Comparison of ENCODE assay signal across 1 cellular context in the genomic region with DNA sequence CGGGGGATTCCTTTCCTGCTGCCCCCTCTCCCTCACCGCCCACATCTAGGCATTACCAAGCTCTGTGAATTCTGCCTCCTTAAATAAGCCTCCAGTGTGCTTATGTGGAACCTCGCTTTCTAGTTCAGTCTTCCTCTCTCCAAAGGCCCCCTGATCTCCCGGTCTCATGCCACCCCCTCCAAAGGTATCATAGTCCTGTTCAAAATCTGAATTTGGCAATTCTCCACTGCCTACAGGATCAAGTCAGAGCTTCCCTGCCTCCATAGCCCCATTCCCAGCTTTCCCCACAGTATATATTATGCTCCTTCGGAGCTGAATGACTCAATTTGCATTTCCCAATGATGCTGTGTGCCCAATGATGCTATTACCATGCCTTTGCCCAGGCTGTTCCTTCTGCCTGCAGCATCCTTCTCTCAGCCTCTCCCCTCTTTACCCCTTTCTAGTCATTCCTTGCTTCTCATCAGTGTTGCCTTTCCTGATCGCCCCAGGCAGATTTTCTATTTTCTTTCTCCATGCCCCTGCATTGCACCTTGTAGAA.
TF ChIP-seq lines count a peak whose summit lies in the region.

No MANE protein-coding gene starts in this region.

TF ChIP-seq in GM23338, 12 proteins besides CTCF, POLR2A, EP300 and RAD21:
- no peak for TF ChIP-seq ZNF331 (CRISPR knock-in tag; IDR thresholded peaks at IDR 0.05; ENCODE audit: low read depth)
- TF ChIP-seq POLR2AphosphoS5 (IDR thresholded peaks at IDR 0.05; ENCODE audit: low read depth): no peak
- no peak for TF ChIP-seq NANOG (IDR thresholded peaks at IDR 0.05; ENCODE audit: borderline replicate concordance)
- no peak for TF ChIP-seq STAT1 (IDR thresholded peaks at IDR 0.05; ENCODE audit: unreplicated experiment)
- no peak for TF ChIP-seq ETS1 (IDR thresholded peaks at IDR 0.05)
- TF ChIP-seq ZNF114 (CRISPR knock-in tag; IDR thresholded peaks at IDR 0.05): no peak
- no peak for TF ChIP-seq EZH2phosphoT487 (IDR thresholded peaks at IDR 0.05; ENCODE audit: unreplicated experiment)
- TF ChIP-seq REST (IDR thresholded peaks at IDR 0.05; ENCODE audit: unreplicated experiment): no peak
- TF ChIP-seq, protein P1, sequence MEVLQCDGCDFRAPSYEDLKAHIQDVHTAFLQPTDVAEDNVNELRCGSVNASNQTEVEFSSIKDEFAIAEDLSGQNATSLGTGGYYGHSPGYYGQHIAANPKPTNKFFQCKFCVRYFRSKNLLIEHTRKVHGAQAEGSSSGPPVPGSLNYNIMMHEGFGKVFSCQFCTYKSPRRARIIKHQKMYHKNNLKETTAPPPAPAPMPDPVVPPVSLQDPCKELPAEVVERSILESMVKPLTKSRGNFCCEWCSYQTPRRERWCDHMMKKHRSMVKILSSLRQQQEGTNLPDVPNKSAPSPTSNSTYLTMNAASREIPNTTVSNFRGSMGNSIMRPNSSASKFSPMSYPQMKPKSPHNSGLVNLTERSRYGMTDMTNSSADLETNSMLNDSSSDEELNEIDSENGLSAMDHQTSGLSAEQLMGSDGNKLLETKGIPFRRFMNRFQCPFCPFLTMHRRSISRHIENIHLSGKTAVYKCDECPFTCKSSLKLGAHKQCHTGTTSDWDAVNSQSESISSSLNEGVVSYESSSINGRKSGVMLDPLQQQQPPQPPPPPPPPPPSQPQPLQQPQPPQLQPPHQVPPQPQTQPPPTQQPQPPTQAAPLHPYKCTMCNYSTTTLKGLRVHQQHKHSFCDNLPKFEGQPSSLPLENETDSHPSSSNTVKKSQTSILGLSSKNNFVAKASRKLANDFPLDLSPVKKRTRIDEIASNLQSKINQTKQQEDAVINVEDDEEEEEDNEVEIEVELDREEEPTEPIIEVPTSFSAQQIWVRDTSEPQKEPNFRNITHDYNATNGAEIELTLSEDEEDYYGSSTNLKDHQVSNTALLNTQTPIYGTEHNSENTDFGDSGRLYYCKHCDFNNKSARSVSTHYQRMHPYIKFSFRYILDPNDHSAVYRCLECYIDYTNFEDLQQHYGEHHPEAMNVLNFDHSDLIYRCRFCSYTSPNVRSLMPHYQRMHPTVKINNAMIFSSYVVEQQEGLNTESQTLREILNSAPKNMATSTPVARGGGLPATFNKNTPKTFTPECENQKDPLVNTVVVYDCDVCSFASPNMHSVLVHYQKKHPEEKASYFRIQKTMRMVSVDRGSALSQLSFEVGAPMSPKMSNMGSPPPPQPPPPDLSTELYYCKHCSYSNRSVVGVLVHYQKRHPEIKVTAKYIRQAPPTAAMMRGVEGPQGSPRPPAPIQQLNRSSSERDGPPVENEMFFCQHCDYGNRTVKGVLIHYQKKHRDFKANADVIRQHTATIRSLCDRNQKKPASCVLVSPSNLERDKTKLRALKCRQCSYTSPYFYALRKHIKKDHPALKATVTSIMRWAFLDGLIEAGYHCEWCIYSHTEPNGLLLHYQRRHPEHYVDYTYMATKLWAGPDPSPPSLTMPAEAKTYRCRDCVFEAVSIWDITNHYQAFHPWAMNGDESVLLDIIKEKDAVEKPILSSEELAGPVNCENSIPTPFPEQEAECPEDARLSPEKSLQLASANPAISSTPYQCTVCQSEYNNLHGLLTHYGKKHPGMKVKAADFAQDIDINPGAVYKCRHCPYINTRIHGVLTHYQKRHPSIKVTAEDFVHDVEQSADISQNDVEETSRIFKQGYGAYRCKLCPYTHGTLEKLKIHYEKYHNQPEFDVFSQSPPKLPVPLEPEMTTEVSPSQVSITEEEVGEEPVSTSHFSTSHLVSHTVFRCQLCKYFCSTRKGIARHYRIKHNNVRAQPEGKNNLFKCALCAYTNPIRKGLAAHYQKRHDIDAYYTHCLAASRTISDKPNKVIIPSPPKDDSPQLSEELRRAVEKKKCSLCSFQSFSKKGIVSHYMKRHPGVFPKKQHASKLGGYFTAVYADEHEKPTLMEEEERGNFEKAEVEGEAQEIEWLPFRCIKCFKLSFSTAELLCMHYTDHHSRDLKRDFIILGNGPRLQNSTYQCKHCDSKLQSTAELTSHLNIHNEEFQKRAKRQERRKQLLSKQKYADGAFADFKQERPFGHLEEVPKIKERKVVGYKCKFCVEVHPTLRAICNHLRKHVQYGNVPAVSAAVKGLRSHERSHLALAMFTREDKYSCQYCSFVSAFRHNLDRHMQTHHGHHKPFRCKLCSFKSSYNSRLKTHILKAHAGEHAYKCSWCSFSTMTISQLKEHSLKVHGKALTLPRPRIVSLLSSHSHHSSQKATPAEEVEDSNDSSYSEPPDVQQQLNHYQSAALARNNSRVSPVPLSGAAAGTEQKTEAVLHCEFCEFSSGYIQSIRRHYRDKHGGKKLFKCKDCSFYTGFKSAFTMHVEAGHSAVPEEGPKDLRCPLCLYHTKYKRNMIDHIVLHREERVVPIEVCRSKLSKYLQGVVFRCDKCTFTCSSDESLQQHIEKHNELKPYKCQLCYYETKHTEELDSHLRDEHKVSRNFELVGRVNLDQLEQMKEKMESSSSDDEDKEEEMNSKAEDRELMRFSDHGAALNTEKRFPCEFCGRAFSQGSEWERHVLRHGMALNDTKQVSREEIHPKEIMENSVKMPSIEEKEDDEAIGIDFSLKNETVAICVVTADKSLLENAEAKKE (CRISPR knock-in tag; IDR thresholded peaks at IDR 0.05): no peak
